In the genomic region with DNA sequence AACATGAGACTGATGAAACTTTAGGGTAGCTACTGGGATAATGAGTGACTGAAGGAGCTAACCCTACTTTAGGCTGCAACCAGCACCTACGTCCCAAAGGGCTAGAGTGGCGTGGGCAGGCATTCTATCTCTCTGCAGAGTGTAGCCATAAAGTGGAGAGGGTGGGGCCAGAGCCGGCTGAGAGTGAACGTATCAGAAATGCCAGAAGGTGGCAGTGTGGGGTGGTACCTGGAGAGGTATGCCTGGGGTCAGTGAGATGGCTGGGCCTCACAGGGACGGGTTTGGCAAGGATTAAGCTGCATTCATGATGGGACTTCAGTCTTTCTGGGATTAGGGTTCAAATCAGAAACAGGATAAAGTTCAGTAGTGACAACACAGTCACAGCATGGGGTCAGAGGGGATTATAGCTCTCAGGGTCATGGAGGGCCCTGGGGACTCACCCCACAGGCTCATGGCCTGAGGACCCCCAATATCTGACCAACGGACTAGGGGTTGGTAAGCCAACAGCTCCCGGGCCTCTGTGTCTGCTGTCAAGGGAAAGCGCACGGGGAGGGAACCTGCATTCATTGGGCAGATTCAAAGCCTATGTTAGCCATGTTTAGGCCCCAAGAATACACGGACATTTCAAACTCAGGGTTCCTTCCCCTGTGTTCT, we compare ENCODE assay signal across 8 cellular contexts.
DNase-seq lines count a peak whose midpoint lies in the region; FAIRE-seq and TF ChIP-seq lines count a peak whose summit lies in the region.

No MANE protein-coding gene starts in this region.

- H3K36me3 ChIP-seq in astrocyte (ENCODE audit: insufficient read depth, low read length): no peaks in the 10 kb centered on the region

- peaks cover 12% of the 10 kb centered on the region for H3K4me1 Mint-ChIP-seq in HFFc6 (ENCODE audit: low read depth)
- peaks cover 19% of the 10 kb centered on the region for H3K4me1 Mint-ChIP-seq in astrocyte (ENCODE audit: low read depth, unreplicated experiment)

- no peak overlapping the region for H3K9ac ChIP-seq in astrocyte (ENCODE audit: low read length)

- no peak overlapping the region for H3K4me3 ChIP-seq in GM12875 (ENCODE audit: low read depth, low read length)
- no peak overlapping the region for H3K4me3 ChIP-seq in astrocyte (ENCODE audit: insufficient read depth, low read depth, low read length)

- peaks cover 11% of the 10 kb centered on the region for H3K27me3 ChIP-seq in astrocyte (ENCODE audit: insufficient read depth, low read length)

- peak; percentile 26 for DNase-seq in HFFc6
- peak; percentile 87 for DNase-seq in NCI-H1105 treated with DMSO at 0.1 percent for 48 hours (lab: John Stamatoyannopoulos, UW)
- peak; percentile 38 for DNase-seq in T-helper 9 cell
- DNase-seq in astrocyte (ENCODE audit: low read depth): peak; percentile 12
- peak; percentile 89 for DNase-seq in islet precursor cell
- peak; percentile 48 to 70 (median 61) for DNase-seq in stimulated activated CD4-positive, alpha-beta T cell treated with anti-CD3 and anti-CD28 coated beads, TNF-alpha, amount 100 ng/mL, for 24 hours (ENCODE audit: low read depth in 3 of 3)
- no peak for DNase-seq in frontal cortex (ENCODE audit: low spot score in 2 of 2)

- H3K27ac Mint-ChIP-seq in HFFc6 (no peak overlapping the region), astrocyte (ENCODE audit: unreplicated experiment) (no peak overlapping the region)

- H3K79me2 ChIP-seq in astrocyte (ENCODE audit: insufficient read depth, low read length): no peaks in the 10 kb centered on the region

- no peak overlapping the region for H2AFZ ChIP-seq in astrocyte (ENCODE audit: low read depth, low read length)

- TF ChIP-seq CTCF in GM12875 (IDR thresholded peaks at IDR 0.05; ENCODE audit: borderline replicate concordance, insufficient read depth, low read depth, low read length) (peak; percentile 62), HFFc6 (IDR thresholded peaks at IDR 0.05) (peak; percentile 70), astrocyte (IDR thresholded peaks at IDR 0.05; ENCODE audit: insufficient read depth, low read depth, low read length) (peak; percentile 46)

- H4K20me1 ChIP-seq in astrocyte (ENCODE audit: insufficient read depth, low read length): no peaks in the 10 kb centered on the region

- H3K27ac ChIP-seq in astrocyte (ENCODE audit: low read depth, low read length): no peak overlapping the region

- H3K9me3 Mint-ChIP-seq in HFFc6: no peaks in the 10 kb centered on the region
- no peaks in the 10 kb centered on the region for H3K9me3 Mint-ChIP-seq in astrocyte (ENCODE audit: unreplicated experiment)

- no peak overlapping the region for H3K4me2 ChIP-seq in astrocyte (ENCODE audit: low read length)

- peaks cover 15% of the 10 kb centered on the region for H3K4me1 ChIP-seq in astrocyte (ENCODE audit: insufficient read depth, low read length)

- H3K36me3 Mint-ChIP-seq in HFFc6 (ENCODE audit: low read depth) (no peaks in the 10 kb centered on the region), astrocyte (ENCODE audit: low read depth, unreplicated experiment) (no peaks in the 10 kb centered on the region)

- no peak for FAIRE-seq in astrocyte (lab: Jason Lieb, UNC)
- no peak for FAIRE-seq in frontal cortex (lab: Jason Lieb, UNC)

- H3K27me3 Mint-ChIP-seq in HFFc6 (ENCODE audit: insufficient read depth): peaks cover 4% of the 10 kb centered on the region
- peaks cover 3% of the 10 kb centered on the region for H3K27me3 Mint-ChIP-seq in astrocyte (ENCODE audit: low read depth, unreplicated experiment)

- no peaks in the 10 kb centered on the region for H3K9me3 ChIP-seq in astrocyte (ENCODE audit: insufficient read depth, low read depth, low read length)

- H3K4me3 Mint-ChIP-seq in HFFc6 (no peak overlapping the region), astrocyte (ENCODE audit: unreplicated experiment) (no peak overlapping the region)

Comparison
In these comparisons a context has a peak if more than half of its experiments do, and no peak if none do; other contexts are left out.
1. DNase-seq: peak in HFFc6 (single experiment), NCI-H1105 treated with DMSO at 0.1 percent for 48 hours (single experiment), T-helper 9 cell (single experiment), astrocyte (single experiment), islet precursor cell (single experiment) and stimulated activated CD4-positive, alpha-beta T cell treated with anti-CD3 and anti-CD28 coated beads, TNF-alpha, amount 100 ng/mL, for 24 hours (3 of 3); none in frontal cortex (0 of 2).
2. Peak in every context shown above with its lines, with median percentiles within 50 percentile points of each other: CTCF ChIP-seq.